15 cellular contexts compared by ENCODE assay signal in genomic region chr10:84114088-84114667, GRCh38. TPM values are rescaled to one million over a fixed set of nuclear protein-coding genes. Genes with fewer than 3 reads are reported as not detected.
DNase-seq lines count a peak whose midpoint lies in the region; ATAC-seq and TF ChIP-seq lines count a peak whose summit lies in the region.
"Had no signal": no experiment of that assay in that cellular context is flagged by ENCODE, and none has a peak within 500 bp of the region (broad histone marks: within the 10 kb centered on the region; RNA-seq: fewer than 3 reads in every experiment).

No MANE protein-coding gene starts in this region.

- no peak for ATAC-seq in GM19351 (IDR thresholded peaks at IDR 0.05; ENCODE audit: unreplicated experiment)
- ATAC-seq: natural killer cell; stimulated activated memory B cell treated with anti-CD40 and anti-IgM and Interleukin-4, amounts not matched to agents 10 μg/mL and 1 μg/mL and 100 μg/mL, for 72 hours had no signal

- H3K27me3 Mint-ChIP-seq in progenitor cell of endocrine pancreas, result no peaks in the 10 kb centered on the region

- peak; percentile 31 for TF ChIP-seq CTCF in fibroblast of pulmonary artery (IDR thresholded peaks at IDR 0.05; ENCODE audit: low read length, missing control alignments)
- peak; percentile 46 for TF ChIP-seq CTCF in progenitor cell of endocrine pancreas (IDR thresholded peaks at IDR 0.05; ENCODE audit: unreplicated experiment)

- H3K27me3 ChIP-seq in HAP-1 (ENCODE audit: low read depth), result no peaks in the 10 kb centered on the region

- peaks cover 3% of the 10 kb centered on the region for H3K36me3 Mint-ChIP-seq in progenitor cell of endocrine pancreas (ENCODE audit: insufficient read depth)
- H3K36me3 Mint-ChIP-seq: natural killer cell; stimulated activated memory B cell treated with anti-CD40 and anti-IgM and Interleukin-4, amounts not matched to agents 10 μg/mL and 1 μg/mL and 100 μg/mL, for 72 hours had no signal

- H3K9me3 ChIP-seq in HAP-1, result no peaks in the 10 kb centered on the region

- DNase-seq in NCI-H82 (lab: John Stamatoyannopoulos, UW), result peak; percentile 4
- no peak for DNase-seq in NCI-H82 treated with DMSO at 0.1 percent for 48 hours (lab: John Stamatoyannopoulos, UW; ENCODE audit: unreplicated experiment)
- DNase-seq in OCI-M1 (lab: John Stamatoyannopoulos, UW), result peak; percentile 57
- DNase-seq in fibroblast of pulmonary artery (ENCODE audit: low read depth), result peak; percentile 2
- DNase-seq in progenitor cell of endocrine pancreas (ENCODE audit: low spot score, unreplicated experiment), result no peak
- DNase-seq in HAP-1 (ENCODE audit: low spot score in 2 of 2), result no peak
- DNase-seq in NCI-H1930 (lab: John Stamatoyannopoulos, UW), result no peak
- DNase-seq: effector memory CD4-positive, alpha-beta T cell; GDM1; natural killer cell; NCI-H510A; T-helper 2 cell had no signal

- H3K4me3 Mint-ChIP-seq in progenitor cell of endocrine pancreas (ENCODE audit: low read depth), result no peak overlapping the region
- H3K4me3 Mint-ChIP-seq: natural killer cell; stimulated activated memory B cell treated with anti-CD40 and anti-IgM and Interleukin-4, amounts not matched to agents 10 μg/mL and 1 μg/mL and 100 μg/mL, for 72 hours had no signal

- H3K4me1 ChIP-seq in HAP-1, result no peaks in the 10 kb centered on the region

- H3K27ac Mint-ChIP-seq in progenitor cell of endocrine pancreas, result no peak overlapping the region
- H3K27ac Mint-ChIP-seq: natural killer cell; stimulated activated memory B cell treated with anti-CD40 and anti-IgM and Interleukin-4, amounts not matched to agents 10 μg/mL and 1 μg/mL and 100 μg/mL, for 72 hours had no signal

- H3K36me3 ChIP-seq in HAP-1 (replicated peaks), result no peaks in the 10 kb centered on the region

- peaks cover 10% of the 10 kb centered on the region for H3K9me3 Mint-ChIP-seq in progenitor cell of endocrine pancreas (ENCODE audit: low read depth)
- H3K9me3 Mint-ChIP-seq: natural killer cell had no signal

- no peak overlapping the region for H3K4me3 ChIP-seq in fibroblast of pulmonary artery (replicated peaks; ENCODE audit: low read depth, low read length)
- no peak overlapping the region for H3K4me3 ChIP-seq in HAP-1

- in situ Hi-C loops in HAP-1 (cut with MboI; ENCODE audit: low sequenced_read_pairs), result no loop called here

- H3K4me1 Mint-ChIP-seq in progenitor cell of endocrine pancreas (ENCODE audit: low read depth), result peaks cover 13% of the 10 kb centered on the region
- H3K4me1 Mint-ChIP-seq: natural killer cell; stimulated activated memory B cell treated with anti-CD40 and anti-IgM and Interleukin-4, amounts not matched to agents 10 μg/mL and 1 μg/mL and 100 μg/mL, for 72 hours had no signal

RNA-seq across cellular contexts. Expression of gene GHITM, which starts 25.1 kb away (rescaled TPM):
- 99.4 and 105 TPM in 2 replicates for total RNA-seq in progenitor cell of endocrine pancreas

RNA-seq across cellular contexts. Expression of gene GPR15LG, which starts 59.4 kb away (rescaled TPM):
- total RNA-seq in progenitor cell of endocrine pancreas, result not detected in 2 replicates
- total RNA-seq: M059J, natural killer cell had no signal

Comparison
In these comparisons a context has a peak if more than half of its experiments do, and no peak if none do; other contexts are left out.
1. DNase-seq: peak in NCI-H82 (single experiment), OCI-M1 (single experiment) and fibroblast of pulmonary artery (single experiment); none in NCI-H82 treated with DMSO at 0.1 percent for 48 hours (single experiment), progenitor cell of endocrine pancreas (single experiment), HAP-1 (0 of 2) and NCI-H1930 (0 of 2).